ENCODE assay signal across 15 cellular contexts in the genomic region with DNA sequence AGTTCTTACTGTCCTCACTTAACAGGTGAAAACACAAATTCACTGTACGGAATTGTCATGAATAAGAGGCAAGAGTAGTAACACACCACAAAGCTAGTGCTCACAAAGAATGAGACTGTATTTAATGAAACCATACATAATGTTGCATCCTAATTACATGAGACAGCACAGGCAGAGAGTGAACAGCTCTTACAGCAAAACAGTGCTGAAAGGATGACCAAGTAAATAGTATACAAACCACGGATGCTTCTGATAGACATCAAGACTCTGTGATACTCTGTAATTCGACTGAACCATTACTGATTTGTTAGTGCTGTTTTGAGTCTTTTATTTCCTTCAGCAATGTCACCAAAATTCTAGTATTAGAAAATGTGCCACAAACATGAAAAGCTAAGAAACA.
"Had no signal": no experiment of that assay in that cellular context is flagged by ENCODE, and none has a peak within 500 bp of the region (broad histone marks: within the 10 kb centered on the region; RNA-seq: fewer than 3 reads in every experiment).

No MANE protein-coding gene starts in this region.

- H3K36me3 ChIP-seq: ovary, sigmoid colon, spleen, upper lobe of right lung had no signal

- H3K9me3 ChIP-seq: ovary, sigmoid colon, spleen, upper lobe of right lung had no signal

- ATAC-seq: activated T-helper 17 cell treated with anti-CD3 and anti-CD28 coated beads, Interleukin-2, amount 50 U/mL, for 72 hours; stimulated activated memory B cell treated with anti-CD40 and anti-IgM and Interleukin-4, amounts not matched to agents 10 μg/mL and 1 μg/mL and 100 μg/mL, for 72 hours; upper lobe of right lung had no signal

- H3K4me3 ChIP-seq: coronary artery, lung, ovary, sigmoid colon, SK-N-MC, spleen, upper lobe of right lung had no signal

- H3K4me3 Mint-ChIP-seq: activated naive CD4-positive, alpha-beta T cell treated with anti-CD3 and anti-CD28 coated beads for 36 hours; activated T-helper 17 cell treated with anti-CD3 and anti-CD28 coated beads, Interleukin-2, amount 50 U/mL, for 72 hours; stimulated activated memory B cell treated with anti-CD40 and anti-IgM and Interleukin-4, amounts not matched to agents 10 μg/mL and 1 μg/mL and 100 μg/mL, for 72 hours had no signal

- H3K4me1 Mint-ChIP-seq: activated T-helper 17 cell treated with anti-CD3 and anti-CD28 coated beads, Interleukin-2, amount 50 U/mL, for 72 hours; stimulated activated memory B cell treated with anti-CD40 and anti-IgM and Interleukin-4, amounts not matched to agents 10 μg/mL and 1 μg/mL and 100 μg/mL, for 72 hours had no signal

- DNase-seq: activated CD4-positive, alpha-beta T cell treated with anti-CD3 and anti-CD28 coated beads, Interleukin-2, amount 50 U/mL, for 1 hour; activated naive CD4-positive, alpha-beta T cell treated with anti-CD3 and anti-CD28 coated beads for 36 hours; aorta; midbrain; ovary; sigmoid colon; spleen; stimulated activated CD4-positive, alpha-beta T cell treated with anti-CD3 and anti-CD28 coated beads, Interleukin-4, amount 100 ng/mL, for 4 hours; T1000; upper lobe of right lung had no signal

- H3K36me3 Mint-ChIP-seq: stimulated activated memory B cell treated with anti-CD40 and anti-IgM and Interleukin-4, amounts not matched to agents 10 μg/mL and 1 μg/mL and 100 μg/mL, for 72 hours had no signal

- H3K27ac ChIP-seq: coronary artery, ovary, SK-N-MC, spleen, upper lobe of right lung had no signal

- H3K27me3 ChIP-seq: ovary, sigmoid colon, spleen, upper lobe of right lung had no signal

- H3K9me3 Mint-ChIP-seq: activated naive CD4-positive, alpha-beta T cell treated with anti-CD3 and anti-CD28 coated beads for 36 hours; activated T-helper 17 cell treated with anti-CD3 and anti-CD28 coated beads, Interleukin-2, amount 50 U/mL, for 72 hours; stimulated activated memory B cell treated with anti-CD40 and anti-IgM and Interleukin-4, amounts not matched to agents 10 μg/mL and 1 μg/mL and 100 μg/mL, for 72 hours had no signal

- H3K27ac Mint-ChIP-seq: activated T-helper 17 cell treated with anti-CD3 and anti-CD28 coated beads, Interleukin-2, amount 50 U/mL, for 72 hours; stimulated activated memory B cell treated with anti-CD40 and anti-IgM and Interleukin-4, amounts not matched to agents 10 μg/mL and 1 μg/mL and 100 μg/mL, for 72 hours had no signal
